1 cellular context compared by ENCODE assay signal in the genomic region with DNA sequence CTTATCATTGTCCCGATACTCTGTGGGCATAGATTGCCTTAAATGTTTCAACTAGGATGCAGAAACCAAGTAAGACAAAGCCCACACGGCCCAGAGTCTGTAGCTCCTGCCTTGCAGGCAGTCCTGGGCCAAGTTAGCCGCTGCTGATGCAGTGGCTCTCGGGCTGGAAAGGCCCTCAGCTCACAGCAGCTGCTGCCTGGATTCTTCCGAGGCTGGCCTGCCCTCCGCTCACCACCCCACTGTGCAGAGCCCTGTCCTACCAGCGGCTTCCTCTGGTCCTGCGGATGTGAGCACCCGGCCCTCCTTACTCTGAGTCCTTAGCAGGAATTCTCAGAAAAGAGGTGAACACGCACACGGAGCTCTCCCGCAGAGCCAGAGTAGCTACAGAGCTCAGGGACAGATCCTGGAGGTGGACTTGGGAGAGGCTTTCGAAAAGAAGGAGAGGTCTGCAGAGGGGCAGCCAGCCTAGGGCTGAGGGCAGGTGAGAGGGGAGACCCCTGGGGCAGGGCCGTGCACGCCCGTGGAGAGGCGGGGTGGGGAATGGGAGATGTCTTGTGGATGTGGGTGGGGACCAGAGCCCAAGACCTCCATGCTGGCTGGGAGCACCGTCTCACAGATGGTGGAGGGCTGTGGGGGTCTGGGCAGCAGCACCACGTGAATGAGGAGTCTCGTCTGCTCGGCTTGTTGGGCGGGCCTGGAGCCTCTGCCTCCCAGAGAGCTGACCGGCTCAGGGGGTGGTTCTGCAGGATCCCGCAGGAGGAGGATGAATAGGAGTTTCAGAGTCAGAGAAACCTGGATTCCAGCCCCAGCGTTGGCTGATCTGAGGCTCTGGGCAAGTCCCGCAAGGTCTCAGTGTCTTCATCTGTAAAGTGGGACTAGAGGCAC.
TF ChIP-seq lines count a peak whose summit lies in the region.

No MANE protein-coding gene starts in this region.

TF ChIP-seq in H1, 55 proteins besides CTCF, POLR2A, EP300 and RAD21 (continued from another document):
- TF ChIP-seq, protein P1, sequence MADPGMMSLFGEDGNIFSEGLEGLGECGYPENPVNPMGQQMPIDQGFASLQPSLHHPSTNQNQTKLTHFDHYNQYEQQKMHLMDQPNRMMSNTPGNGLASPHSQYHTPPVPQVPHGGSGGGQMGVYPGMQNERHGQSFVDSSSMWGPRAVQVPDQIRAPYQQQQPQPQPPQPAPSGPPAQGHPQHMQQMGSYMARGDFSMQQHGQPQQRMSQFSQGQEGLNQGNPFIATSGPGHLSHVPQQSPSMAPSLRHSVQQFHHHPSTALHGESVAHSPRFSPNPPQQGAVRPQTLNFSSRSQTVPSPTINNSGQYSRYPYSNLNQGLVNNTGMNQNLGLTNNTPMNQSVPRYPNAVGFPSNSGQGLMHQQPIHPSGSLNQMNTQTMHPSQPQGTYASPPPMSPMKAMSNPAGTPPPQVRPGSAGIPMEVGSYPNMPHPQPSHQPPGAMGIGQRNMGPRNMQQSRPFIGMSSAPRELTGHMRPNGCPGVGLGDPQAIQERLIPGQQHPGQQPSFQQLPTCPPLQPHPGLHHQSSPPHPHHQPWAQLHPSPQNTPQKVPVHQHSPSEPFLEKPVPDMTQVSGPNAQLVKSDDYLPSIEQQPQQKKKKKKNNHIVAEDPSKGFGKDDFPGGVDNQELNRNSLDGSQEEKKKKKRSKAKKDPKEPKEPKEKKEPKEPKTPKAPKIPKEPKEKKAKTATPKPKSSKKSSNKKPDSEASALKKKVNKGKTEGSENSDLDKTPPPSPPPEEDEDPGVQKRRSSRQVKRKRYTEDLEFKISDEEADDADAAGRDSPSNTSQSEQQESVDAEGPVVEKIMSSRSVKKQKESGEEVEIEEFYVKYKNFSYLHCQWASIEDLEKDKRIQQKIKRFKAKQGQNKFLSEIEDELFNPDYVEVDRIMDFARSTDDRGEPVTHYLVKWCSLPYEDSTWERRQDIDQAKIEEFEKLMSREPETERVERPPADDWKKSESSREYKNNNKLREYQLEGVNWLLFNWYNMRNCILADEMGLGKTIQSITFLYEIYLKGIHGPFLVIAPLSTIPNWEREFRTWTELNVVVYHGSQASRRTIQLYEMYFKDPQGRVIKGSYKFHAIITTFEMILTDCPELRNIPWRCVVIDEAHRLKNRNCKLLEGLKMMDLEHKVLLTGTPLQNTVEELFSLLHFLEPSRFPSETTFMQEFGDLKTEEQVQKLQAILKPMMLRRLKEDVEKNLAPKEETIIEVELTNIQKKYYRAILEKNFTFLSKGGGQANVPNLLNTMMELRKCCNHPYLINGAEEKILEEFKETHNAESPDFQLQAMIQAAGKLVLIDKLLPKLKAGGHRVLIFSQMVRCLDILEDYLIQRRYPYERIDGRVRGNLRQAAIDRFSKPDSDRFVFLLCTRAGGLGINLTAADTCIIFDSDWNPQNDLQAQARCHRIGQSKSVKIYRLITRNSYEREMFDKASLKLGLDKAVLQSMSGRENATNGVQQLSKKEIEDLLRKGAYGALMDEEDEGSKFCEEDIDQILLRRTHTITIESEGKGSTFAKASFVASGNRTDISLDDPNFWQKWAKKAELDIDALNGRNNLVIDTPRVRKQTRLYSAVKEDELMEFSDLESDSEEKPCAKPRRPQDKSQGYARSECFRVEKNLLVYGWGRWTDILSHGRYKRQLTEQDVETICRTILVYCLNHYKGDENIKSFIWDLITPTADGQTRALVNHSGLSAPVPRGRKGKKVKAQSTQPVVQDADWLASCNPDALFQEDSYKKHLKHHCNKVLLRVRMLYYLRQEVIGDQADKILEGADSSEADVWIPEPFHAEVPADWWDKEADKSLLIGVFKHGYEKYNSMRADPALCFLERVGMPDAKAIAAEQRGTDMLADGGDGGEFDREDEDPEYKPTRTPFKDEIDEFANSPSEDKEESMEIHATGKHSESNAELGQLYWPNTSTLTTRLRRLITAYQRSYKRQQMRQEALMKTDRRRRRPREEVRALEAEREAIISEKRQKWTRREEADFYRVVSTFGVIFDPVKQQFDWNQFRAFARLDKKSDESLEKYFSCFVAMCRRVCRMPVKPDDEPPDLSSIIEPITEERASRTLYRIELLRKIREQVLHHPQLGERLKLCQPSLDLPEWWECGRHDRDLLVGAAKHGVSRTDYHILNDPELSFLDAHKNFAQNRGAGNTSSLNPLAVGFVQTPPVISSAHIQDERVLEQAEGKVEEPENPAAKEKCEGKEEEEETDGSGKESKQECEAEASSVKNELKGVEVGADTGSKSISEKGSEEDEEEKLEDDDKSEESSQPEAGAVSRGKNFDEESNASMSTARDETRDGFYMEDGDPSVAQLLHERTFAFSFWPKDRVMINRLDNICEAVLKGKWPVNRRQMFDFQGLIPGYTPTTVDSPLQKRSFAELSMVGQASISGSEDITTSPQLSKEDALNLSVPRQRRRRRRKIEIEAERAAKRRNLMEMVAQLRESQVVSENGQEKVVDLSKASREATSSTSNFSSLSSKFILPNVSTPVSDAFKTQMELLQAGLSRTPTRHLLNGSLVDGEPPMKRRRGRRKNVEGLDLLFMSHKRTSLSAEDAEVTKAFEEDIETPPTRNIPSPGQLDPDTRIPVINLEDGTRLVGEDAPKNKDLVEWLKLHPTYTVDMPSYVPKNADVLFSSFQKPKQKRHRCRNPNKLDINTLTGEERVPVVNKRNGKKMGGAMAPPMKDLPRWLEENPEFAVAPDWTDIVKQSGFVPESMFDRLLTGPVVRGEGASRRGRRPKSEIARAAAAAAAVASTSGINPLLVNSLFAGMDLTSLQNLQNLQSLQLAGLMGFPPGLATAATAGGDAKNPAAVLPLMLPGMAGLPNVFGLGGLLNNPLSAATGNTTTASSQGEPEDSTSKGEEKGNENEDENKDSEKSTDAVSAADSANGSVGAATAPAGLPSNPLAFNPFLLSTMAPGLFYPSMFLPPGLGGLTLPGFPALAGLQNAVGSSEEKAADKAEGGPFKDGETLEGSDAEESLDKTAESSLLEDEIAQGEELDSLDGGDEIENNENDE (IDR thresholded peaks at IDR 0.05; ENCODE audit: insufficient replicate concordance, low read length): no peak
- no peak for TF ChIP-seq POLR2AphosphoS5 (IDR thresholded peaks at IDR 0.05; ENCODE audit: low read depth, low read length)
- TF ChIP-seq BACH1 (IDR thresholded peaks at IDR 0.05; ENCODE audit: low read length): no peak
- no peak for TF ChIP-seq JUN (IDR thresholded peaks at IDR 0.05; ENCODE audit: low read depth, low read length)
- TF ChIP-seq TBP (IDR thresholded peaks at IDR 0.05; ENCODE audit: low read depth, low read length): no peak
- TF ChIP-seq, protein P2, sequence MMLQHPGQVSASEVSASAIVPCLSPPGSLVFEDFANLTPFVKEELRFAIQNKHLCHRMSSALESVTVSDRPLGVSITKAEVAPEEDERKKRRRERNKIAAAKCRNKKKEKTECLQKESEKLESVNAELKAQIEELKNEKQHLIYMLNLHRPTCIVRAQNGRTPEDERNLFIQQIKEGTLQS (IDR thresholded peaks at IDR 0.05; ENCODE audit: insufficient read depth, low read depth, low read length): no peak
- TF ChIP-seq CHD1 (IDR thresholded peaks at IDR 0.05; ENCODE audit: low read depth, low read length): no peak
- TF ChIP-seq GTF2F1 (IDR thresholded peaks at IDR 0.05; ENCODE audit: borderline replicate concordance, low read depth, low read length): no peak
- TF ChIP-seq ASH2L (IDR thresholded peaks at IDR 0.05; ENCODE audit: low read length): no peak
- TF ChIP-seq TAF1 (IDR thresholded peaks at IDR 0.05; ENCODE audit: low read depth, low read length): no peak
- no peak for TF ChIP-seq EZH2 (IDR thresholded peaks at IDR 0.05; ENCODE audit: low read depth, low read length, severe bottlenecking)
- TF ChIP-seq HDAC6 (IDR thresholded peaks at IDR 0.05; ENCODE audit: low read depth, low read length): no peak
- no peak for TF ChIP-seq BCL11A (IDR thresholded peaks at IDR 0.05; ENCODE audit: low read depth in 2 of 2, low read length in 2 of 2)
- no peak for TF ChIP-seq KDM5A (IDR thresholded peaks at IDR 0.05; ENCODE audit: low read length)
- no peak for TF ChIP-seq RXRA (IDR thresholded peaks at IDR 0.05; ENCODE audit: insufficient read depth, low read depth, low read length)
